ENCODE assay signal across 8 cellular contexts in genomic region chr13:112587359-112587766, GRCh38. TPM values are rescaled to one million over a fixed set of nuclear protein-coding genes. Genes with fewer than 3 reads are reported as not detected.
DNase-seq lines count a peak whose midpoint lies in the region; ATAC-seq lines count a peak whose summit lies in the region.

No MANE protein-coding gene starts in this region.

- 0% methylated on average over 38 of the region's 38 CpGs for WGBS in ectodermal cell, 2 experiments

- H3K27me3 ChIP-seq in ectodermal cell (ENCODE audit: control insufficient read depth, insufficient read depth, low read length, poor library complexity, severe bottlenecking), result no peaks in the 10 kb centered on the region

- ATAC-seq in GM18868 (IDR thresholded peaks at IDR 0.05; ENCODE audit: unreplicated experiment), result peak; percentile 46
- peak; percentile 36 for ATAC-seq in HG03135 (IDR thresholded peaks at IDR 0.05; ENCODE audit: unreplicated experiment)

- no peaks in the 10 kb centered on the region for H3K9me3 ChIP-seq in ectodermal cell (ENCODE audit: control insufficient read depth, low read length)

- peak overlapping the region; percentile 84 for H3K27ac ChIP-seq in ectodermal cell (ENCODE audit: insufficient read depth, low read depth, low read length, poor library complexity, severe bottlenecking)

- H3K4me1 ChIP-seq in ectodermal cell (ENCODE audit: control insufficient read depth, insufficient read depth, low read length), result peaks cover 8% of the 10 kb centered on the region

- no peaks in the 10 kb centered on the region for H3K36me3 ChIP-seq in ectodermal cell (ENCODE audit: control insufficient read depth, insufficient read depth, low read length)

- H3K4me3 ChIP-seq in ectodermal cell (ENCODE audit: insufficient read depth, low read depth, low read length), result peak overlapping the region; percentile 68

- peak; percentile 98 for DNase-seq in AG20443 (ENCODE audit: low spot score)
- DNase-seq in NCI-H345 treated with DMSO at 0.1 percent for 48 hours (lab: John Stamatoyannopoulos, UW; ENCODE audit: unreplicated experiment), result peak; percentile 59
- DNase-seq in activated CD4-positive, alpha-beta T cell treated with anti-CD3 and anti-CD28 coated beads, Interleukin-2, amount 50 U/mL, for 48 hours, result peak; percentile 78 to 85
- DNase-seq in medulla oblongata (ENCODE audit: extremely low spot score), result peak; percentile 74
- peak; percentile 53 to 70 (median 54) for DNase-seq in stimulated activated CD4-positive, alpha-beta T cell treated with anti-CD3 and anti-CD28 coated beads, TNF-alpha, amount 100 ng/mL, for 48 hours (ENCODE audit: low read depth in 3 of 3)

RNA-seq across cellular contexts. Expression of gene TUBGCP3, which starts 0.6 kb away (rescaled TPM):
- 30.1 TPM for polyA plus RNA-seq in ectodermal cell (2013, experiment 1 of 4)
- polyA plus RNA-seq in ectodermal cell (2013, experiment 2 of 4), result 32.0 TPM
- polyA plus RNA-seq in ectodermal cell (2013, experiment 3 of 4), result 28.3 TPM
- polyA plus RNA-seq in ectodermal cell (2013, experiment 4 of 4), result 30.1 TPM

Comparison
In these comparisons a context has a peak if more than half of its experiments do, and no peak if none do; other contexts are left out.
1. Peak in every context shown above with its lines: DNase-seq, ATAC-seq, H3K4me3 ChIP-seq and H3K27ac ChIP-seq.